Comparison of ENCODE assay signal across 19 cellular contexts in the genomic region with DNA sequence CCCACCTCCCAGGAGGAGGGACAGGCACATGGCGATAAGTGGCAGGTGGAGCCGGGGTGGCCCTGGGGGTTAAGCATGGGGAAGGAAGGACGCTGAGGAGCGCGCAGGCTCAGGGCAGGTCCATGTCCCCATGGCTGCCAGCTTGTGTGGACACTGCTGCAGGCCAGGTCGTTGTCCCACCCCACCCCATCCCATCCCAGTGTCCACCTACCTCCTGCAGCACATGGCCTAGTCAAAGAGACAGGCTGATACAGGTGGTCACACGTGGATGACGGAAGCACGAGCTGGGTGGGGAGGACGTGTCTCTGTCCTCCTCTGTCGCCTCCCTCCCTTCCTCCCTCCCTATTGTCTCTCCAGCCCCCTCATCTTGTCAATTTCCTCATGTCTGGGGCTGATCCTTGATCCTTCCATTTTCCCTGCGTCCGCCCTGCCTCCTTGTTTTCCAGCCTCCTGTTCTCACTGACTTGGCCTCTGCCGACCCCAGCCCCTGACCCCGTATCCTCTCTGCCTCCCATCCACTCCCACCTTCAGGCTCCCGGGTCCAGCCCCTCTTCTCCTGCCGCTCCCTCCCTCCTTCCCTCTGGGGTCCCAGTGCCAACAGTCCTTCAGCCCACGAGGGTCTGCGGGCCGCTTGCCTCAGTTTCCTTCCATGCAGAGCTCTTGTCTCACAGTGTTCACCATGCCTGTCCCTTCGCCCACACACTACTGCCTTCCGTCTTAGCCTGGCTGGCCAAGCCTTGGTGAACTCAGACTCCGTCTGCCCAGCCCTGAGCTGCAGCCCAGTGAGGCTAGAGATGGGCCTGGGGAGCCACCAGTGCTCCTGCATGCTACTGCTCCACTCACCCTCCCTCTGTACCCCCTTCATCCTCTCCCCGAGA. TPM values are rescaled to one million over a fixed set of nuclear protein-coding genes. Genes with fewer than 3 reads are reported as not detected.
DNase-seq lines count a peak whose midpoint lies in the region; ATAC-seq and TF ChIP-seq lines count a peak whose summit lies in the region.
"Had no signal": no experiment of that assay in that cellular context is flagged by ENCODE, and none has a peak within 500 bp of the region (broad histone marks: within the 10 kb centered on the region; RNA-seq: fewer than 3 reads in every experiment).

No MANE protein-coding gene starts in this region.

- peak; percentile 56 for DNase-seq in Right ventricle myocardium inferior (ENCODE audit: missing footprints)
- DNase-seq in right atrium auricular region (ENCODE audit: low spot score), result no peak
- DNase-seq in chondrocyte (ENCODE audit: low spot score), result peak; percentile 82
- peak; percentile 19 to 44 (median 42) for DNase-seq in right lobe of liver
- peak; percentile 52 for DNase-seq in upper lobe of right lung
- no peak for DNase-seq in substantia nigra (lab: John Stamatoyannopoulos, UW)
- DNase-seq in naive thymus-derived CD4-positive, alpha-beta T cell, result no peak
- no peak for DNase-seq in amygdala (lab: John Stamatoyannopoulos, UW)
- DNase-seq: activated T-cell treated with anti-CD3 and anti-CD28 coated beads, Interleukin-2, amount 50 U/mL, for 1 hour; C1 segment of cervical spinal cord; erythroblast; MM.1S; NCI-H1436 treated with DMSO at 0.1 percent for 48 hours; SJCRH30 had no signal

- TF ChIP-seq POLR2A in right lobe of liver (IDR thresholded peaks at IDR 0.05), result no peak

- CTCF ChIA-PET in naive thymus-derived CD4-positive, alpha-beta T cell (lab: Charles Lee), result no interaction called here

- H3K4me1 ChIP-seq in right atrium auricular region, result peaks cover 0 to 5% of the 10 kb centered on the region in 2 donors
- H3K4me1 ChIP-seq in right lobe of liver, result peaks cover 0 to 13% (median 0%) of the 10 kb centered on the region in 4 donors
- H3K4me1 ChIP-seq in upper lobe of right lung, result no peaks in the 10 kb centered on the region
- H3K4me1 ChIP-seq in naive thymus-derived CD4-positive, alpha-beta T cell (ENCODE audit: control insufficient read depth in 2 of 2, insufficient read depth in 2 of 2, low read length in 2 of 2), result no peaks in the 10 kb centered on the region
- H3K4me1 ChIP-seq: gastrocnemius medialis, SJCRH30, vagina had no signal

- no peak overlapping the region for H3K4me3 ChIP-seq in right atrium auricular region
- no peak overlapping the region for H3K4me3 ChIP-seq in right lobe of liver
- no peak overlapping the region for H3K4me3 ChIP-seq in upper lobe of right lung
- no peak overlapping the region for H3K4me3 ChIP-seq in naive thymus-derived CD4-positive, alpha-beta T cell (ENCODE audit: low read length)
- H3K4me3 ChIP-seq: cardiac muscle cell, gastrocnemius medialis, SJCRH30, vagina had no signal

- peaks cover 32% of the 10 kb centered on the region for H3K36me3 Mint-ChIP-seq in chondrocyte (ENCODE audit: low read depth)
- peaks cover 7 to 33% (median 13%) of the 10 kb centered on the region in 5 donors for H3K36me3 Mint-ChIP-seq in naive thymus-derived CD4-positive, alpha-beta T cell

- TF ChIP-seq CTCF in right atrium auricular region (IDR thresholded peaks at IDR 0.05), result no peak
- no peak for TF ChIP-seq CTCF in chondrocyte (IDR thresholded peaks at IDR 0.05)
- TF ChIP-seq CTCF in right lobe of liver (IDR thresholded peaks at IDR 0.05), result no peak
- TF ChIP-seq CTCF in upper lobe of right lung (IDR thresholded peaks at IDR 0.05), result no peak

- H3K36me3 ChIP-seq in right atrium auricular region (peaks cover 74% of the 10 kb centered on the region), right lobe of liver (peaks cover 0 to 73% (median 32%) of the 10 kb centered on the region in 4 donors), upper lobe of right lung (peaks cover 86% of the 10 kb centered on the region)
- peaks cover 0 to 92% (median 9%) of the 10 kb centered on the region in 3 experiments for H3K36me3 ChIP-seq in naive thymus-derived CD4-positive, alpha-beta T cell (ENCODE audit: control insufficient read depth in 2 of 3, insufficient read depth in 3 of 3, low read length in 3 of 3)
- H3K36me3 ChIP-seq: cardiac muscle cell had no signal

- H3K27me3 ChIP-seq in right atrium auricular region (no peaks in the 10 kb centered on the region), right lobe of liver (no peaks in the 10 kb centered on the region), upper lobe of right lung (no peaks in the 10 kb centered on the region)
- no peaks in the 10 kb centered on the region for H3K27me3 ChIP-seq in naive thymus-derived CD4-positive, alpha-beta T cell (ENCODE audit: control insufficient read depth in 2 of 2, insufficient read depth in 2 of 2, low read length in 2 of 2)
- H3K27me3 ChIP-seq: cardiac muscle cell, gastrocnemius medialis, SJCRH30, vagina had no signal

- intact Hi-C loops in Right ventricle myocardium inferior (cut with DNase I), result no loop called here
- intact Hi-C loops in right lobe of liver (cut with DNase I), result no loop called here
- intact Hi-C loops in upper lobe of right lung (cut with DNase I), result no loop called here
- intact Hi-C loops in naive thymus-derived CD4-positive, alpha-beta T cell (cut with micrococcal nuclease), result no loop called here

- POLR2A ChIA-PET in naive thymus-derived CD4-positive, alpha-beta T cell (lab: Charles Lee), result interaction anchor here (0.9 kb wide), 1 partner anchor 12 kb away, joined by 4 read pairs; no protein-coding TSS in a partner anchor

- no peak overlapping the region for H3K4me3 Mint-ChIP-seq in chondrocyte (ENCODE audit: unreplicated experiment)
- no peak overlapping the region for H3K4me3 Mint-ChIP-seq in naive thymus-derived CD4-positive, alpha-beta T cell
- H3K4me3 Mint-ChIP-seq: IgD-negative memory B cell had no signal

- H3K9me3 Mint-ChIP-seq in chondrocyte (ENCODE audit: low read depth), result no peaks in the 10 kb centered on the region
- peaks cover 0 to 3% (median 0%) of the 10 kb centered on the region in 11 donors for H3K9me3 Mint-ChIP-seq in naive thymus-derived CD4-positive, alpha-beta T cell
- H3K9me3 Mint-ChIP-seq: IgD-negative memory B cell had no signal

- H3K4me1 Mint-ChIP-seq in chondrocyte (ENCODE audit: low read depth), result peaks cover 17% of the 10 kb centered on the region
- peaks cover 0 to 12% (median 0%) of the 10 kb centered on the region in 7 donors for H3K4me1 Mint-ChIP-seq in naive thymus-derived CD4-positive, alpha-beta T cell

- no peak overlapping the region for H3K27ac ChIP-seq in right atrium auricular region
- H3K27ac ChIP-seq in right lobe of liver, result no peak overlapping the region
- H3K27ac ChIP-seq in upper lobe of right lung, result no peak overlapping the region
- H3K27ac ChIP-seq in substantia nigra (ENCODE audit: low read depth, low read length, poor library complexity, severe bottlenecking), result no peak overlapping the region
- H3K27ac ChIP-seq in naive thymus-derived CD4-positive, alpha-beta T cell (ENCODE audit: low read depth, low read length), result no peak overlapping the region
- H3K27ac ChIP-seq: cardiac muscle cell, gastrocnemius medialis, HL-60, SJCRH30, vagina had no signal

- ATAC-seq in Right ventricle myocardium inferior (no peak), right lobe of liver (no peak), upper lobe of right lung (no peak)
- ATAC-seq in naive thymus-derived CD4-positive, alpha-beta T cell, result no peak
- ATAC-seq: gastrocnemius medialis had no signal

- H3K27me3 Mint-ChIP-seq in chondrocyte (ENCODE audit: low read depth), result no peaks in the 10 kb centered on the region
- no peaks in the 10 kb centered on the region for H3K27me3 Mint-ChIP-seq in naive thymus-derived CD4-positive, alpha-beta T cell

- 75% methylated on average over 18 of the region's 24 CpGs for WGBS in right lobe of liver (ENCODE audit: insufficient coverage, low coverage, low lambda C conversion rate, missing lambda C conversion rate)

- H3K9me3 ChIP-seq in right atrium auricular region (no peaks in the 10 kb centered on the region), right lobe of liver (no peaks in the 10 kb centered on the region), upper lobe of right lung (no peaks in the 10 kb centered on the region)
- H3K9me3 ChIP-seq in naive thymus-derived CD4-positive, alpha-beta T cell (ENCODE audit: control insufficient read depth in 2 of 3, low read length in 3 of 3), result no peaks in the 10 kb centered on the region
- H3K9me3 ChIP-seq: gastrocnemius medialis, SJCRH30, vagina had no signal

- peak overlapping the region; percentile 45 for H3K27ac Mint-ChIP-seq in chondrocyte (ENCODE audit: unreplicated experiment)
- H3K27ac Mint-ChIP-seq in naive thymus-derived CD4-positive, alpha-beta T cell, result peak overlapping the region in 1 of 9 donors; percentile 76
- H3K27ac Mint-ChIP-seq: IgD-negative memory B cell had no signal

RNA-seq across cellular contexts. Expression of a gene that starts 15.5 kb away (rescaled TPM):
- total RNA-seq in Right ventricle myocardium inferior, result 231 TPM
- total RNA-seq in right atrium auricular region, result 100 to 1,000 TPM; 171 to 196 TPM
- 240 to 269 TPM (median 256 TPM) in 3 replicates for total RNA-seq in chondrocyte
- total RNA-seq in right lobe of liver, result 100 to 1,000 TPM in 3 of 6 experiments, 10 to 100 TPM in 3; 94.4 to 120 (median 103) TPM
- total RNA-seq in upper lobe of right lung, result 286 TPM
- 100 to 1,000 TPM; 211 to 300 (median 282) TPM for total RNA-seq in naive thymus-derived CD4-positive, alpha-beta T cell
- polyA plus RNA-seq in naive thymus-derived CD4-positive, alpha-beta T cell, result 100 to 1,000 TPM; 152 to 164 TPM

RNA-seq across cellular contexts. Expression of a gene that starts 35.2 kb away (rescaled TPM):
- total RNA-seq in Right ventricle myocardium inferior (32.2 TPM), right atrium auricular region (10 to 100 TPM; 20.1 to 25.2 TPM), chondrocyte (50.1 to 63.1 TPM (median 59.8 TPM) in 3 replicates), right lobe of liver (10 to 100 TPM; 34.9 to 51.8 (median 40.7) TPM), upper lobe of right lung (99.0 TPM)
- 100 to 1,000 TPM in 1 of 5 experiments, 10 to 100 TPM in 4; 22.7 to 269 (median 59.6) TPM for total RNA-seq in naive thymus-derived CD4-positive, alpha-beta T cell
- polyA plus RNA-seq in naive thymus-derived CD4-positive, alpha-beta T cell, result 10 to 100 TPM in 1 of 2 donors, 1 to 10 TPM in 1; 5.9 to 11.3 TPM

Comparison
In these comparisons a context has a peak if more than half of its experiments do, and no peak if none do; other contexts are left out.
1. DNase-seq: peak in Right ventricle myocardium inferior (single experiment), chondrocyte (single experiment), right lobe of liver (3 of 3) and upper lobe of right lung (single experiment); none in right atrium auricular region (single experiment), substantia nigra (0 of 49), naive thymus-derived CD4-positive, alpha-beta T cell (0 of 9) and amygdala (0 of 56).